ENCODE assay signal across 10 cellular contexts in genomic region chr20:63309261-63310071, GRCh38. TPM values are rescaled to one million over a fixed set of nuclear protein-coding genes. Genes with fewer than 3 reads are reported as not detected.
DNase-seq lines count a peak whose midpoint lies in the region; ATAC-seq, FAIRE-seq and TF ChIP-seq lines count a peak whose summit lies in the region.
"Had no signal": no experiment of that assay in that cellular context is flagged by ENCODE, and none has a peak within 500 bp of the region (broad histone marks: within the 10 kb centered on the region; RNA-seq: fewer than 3 reads in every experiment).

No MANE protein-coding gene starts in this region.

- WGBS in H1 (ENCODE audit: extremely low coverage in 1 of 2, insufficient coverage in 1 of 2, insufficient read length in 1 of 2, insufficient replicate concordance in 2 of 2, low coverage in 1 of 2, low lambda C conversion rate in 2 of 2, missing lambda C conversion rate in 1 of 2), 2 experiments: 71% methylated on average over 35 of the region's 35 CpGs; no CpG with 5 or more reads in 1 of the 2 experiments

- H3K27ac Mint-ChIP-seq in CD8-positive, alpha-beta T cell: no peak overlapping the region

- POLR2A ChIA-PET in CD8-positive, alpha-beta T cell (lab: Charles Lee): no interaction called here
- POLR2A ChIA-PET in H1 (lab: Charles Lee; ENCODE audit: partially characterized antibody): interaction anchor here (1.0 to 1.9 kb wide), 6 partner anchors 15 to 211 kb away, joined by 3 to 10 read pairs (median 3); partner anchors contain the start of genes COL20A1 and PPDPF

- H3K23ac ChIP-seq in H1 (ENCODE audit: insufficient read length): no peak overlapping the region

- H3K23me2 ChIP-seq in H1 (ENCODE audit: low read depth, low read length): no peaks in the 10 kb centered on the region

- CTCF ChIA-PET in CD8-positive, alpha-beta T cell (lab: Charles Lee): interaction anchor here (0.6 to 3.2 kb wide), 8 partner anchors 12 to 1034 kb away, joined by 3 to 14 read pairs (median 3); no protein-coding TSS in a partner anchor
- CTCF ChIA-PET in H1 (lab: Charles Lee; ENCODE audit: partially characterized antibody): interaction anchor here (0.6 to 6.5 kb wide), 58 partner anchors 10 to 738 kb away, joined by 3 to 230 read pairs (median 5); partner anchors contain the start of genes ARFGAP1, CHRNA4 and COL20A1

- no peak for FAIRE-seq in H1 (lab: Jason Lieb, UNC)

- H2AFZ ChIP-seq in H1 (ENCODE audit: low read length): no peak overlapping the region

- peaks cover 3% of the 10 kb centered on the region for H3K27me3 Mint-ChIP-seq in CD8-positive, alpha-beta T cell (ENCODE audit: low read depth)

- H3K9me3 Mint-ChIP-seq in CD8-positive, alpha-beta T cell: no peaks in the 10 kb centered on the region

- H2BK20ac ChIP-seq in H1 (ENCODE audit: low read length): no peak overlapping the region

- no peak for TF ChIP-seq POLR2A in H1 (IDR thresholded peaks at IDR 0.05; ENCODE audit: control extremely low read depth in 1 of 2, low read depth in 2 of 2, low read length in 2 of 2)

- H4K20me1 ChIP-seq in H1 (replicated peaks in 1 of 2; ENCODE audit: control insufficient read depth in 1 of 2, insufficient read depth in 2 of 2, low read length in 2 of 2): no peaks in the 10 kb centered on the region

- no peaks in the 10 kb centered on the region for H3K79me2 ChIP-seq in H1 (ENCODE audit: control insufficient read depth in 1 of 2, insufficient read depth in 2 of 2, low read length in 2 of 2)

- peak; percentile 81 to 85 for TF ChIP-seq RAD21 in H1 (IDR thresholded peaks at IDR 0.05 in 1 of 2, conservative IDR thresholded peaks at IDR 0.05 in 1 of 2; ENCODE audit: low read depth in 2 of 2, low read length in 2 of 2)

- no peak overlapping the region for H2BK120ac ChIP-seq in H1 (replicated peaks; ENCODE audit: low read depth, low read length)

- no peaks in the 10 kb centered on the region for H3K4me1 ChIP-seq in CD8-positive, alpha-beta T cell (ENCODE audit: insufficient read depth, low read length)
- peaks cover 17% of the 10 kb centered on the region for H3K4me1 ChIP-seq in SJCRH30
- H3K4me1 ChIP-seq in H1 (replicated peaks in 1 of 4; ENCODE audit: control insufficient read depth in 3 of 4, insufficient read depth in 4 of 4, low read length in 3 of 4): no peaks in the 10 kb centered on the region; a peak in 2 of 7 replicates

- H3K4me2 ChIP-seq in H1 (ENCODE audit: insufficient read depth in 1 of 2, low read depth in 2 of 2, low read length in 2 of 2): no peak overlapping the region

- no peak overlapping the region for H3K4me3 ChIP-seq in CD8-positive, alpha-beta T cell (ENCODE audit: low read depth, low read length)
- H3K4me3 ChIP-seq in H7 (ENCODE audit: insufficient read depth, low read depth, low read length) (no peak overlapping the region), SJCRH30 (no peak overlapping the region), H1 (ENCODE audit: extremely low read depth in 1 of 4, insufficient read depth in 2 of 4, low read depth in 3 of 4, low read length in 4 of 4) (no peak overlapping the region)

- H4K91ac ChIP-seq in H1 (replicated peaks; ENCODE audit: insufficient read length, low read length): no peak overlapping the region

- H3K27me3 ChIP-seq in CD8-positive, alpha-beta T cell (ENCODE audit: insufficient read depth, low read length): no peaks in the 10 kb centered on the region
- no peaks in the 10 kb centered on the region for H3K27me3 ChIP-seq in H7 (ENCODE audit: control insufficient read depth, insufficient read depth, low read length)
- peaks cover 41% of the 10 kb centered on the region for H3K27me3 ChIP-seq in SJCRH30
- H3K27me3 ChIP-seq in H1 (replicated peaks in 1 of 4; ENCODE audit: control insufficient read depth in 3 of 4, extremely low read depth in 1 of 4, insufficient read depth in 3 of 4, low read length in 3 of 4): no peaks in the 10 kb centered on the region

- H4K5ac ChIP-seq in H1 (ENCODE audit: insufficient read length, low read depth, low read length): no peak overlapping the region

- no peak overlapping the region for H3K56ac ChIP-seq in H1 (replicated peaks; ENCODE audit: insufficient read length, low read depth, low read length)

- peak; percentile 75 for TF ChIP-seq CTCF in CD8-positive, alpha-beta T cell (IDR thresholded peaks at IDR 0.05)
- TF ChIP-seq CTCF in H1 (IDR thresholded peaks at IDR 0.05; ENCODE audit: control extremely low read depth in 1 of 3, insufficient read depth in 1 of 3, low read depth in 1 of 3, low read length in 3 of 3): peak; percentile 82 to 93 (median 93)

- intact Hi-C loops in CD8-positive, alpha-beta T cell (cut with DNase I, micrococcal nuclease): loop anchor here in 1 of 2 experiments (2.0 kb wide), 1 partner anchor 71 kb away; no protein-coding TSS in a partner anchor

- no peak overlapping the region; the same call in 1 of the 2 replicates for H3K18ac ChIP-seq in H1 (ENCODE audit: extremely low read depth, low read length)

- no peak overlapping the region for H2BK5ac ChIP-seq in H1 (ENCODE audit: low read depth, low read length)

- H3K4me1 Mint-ChIP-seq in CD8-positive, alpha-beta T cell (ENCODE audit: low read depth): no peaks in the 10 kb centered on the region

- no peaks in the 10 kb centered on the region for H3K79me1 ChIP-seq in H1 (ENCODE audit: low read depth, low read length)

- H3K27ac ChIP-seq in CD8-positive, alpha-beta T cell (ENCODE audit: low read depth, low read length): no peak overlapping the region
- H3K27ac ChIP-seq in SJCRH30: no peak overlapping the region
- H3K27ac ChIP-seq in H1 (ENCODE audit: low read depth, low read length): no peak overlapping the region

- H3K9me3 ChIP-seq in CD8-positive, alpha-beta T cell (ENCODE audit: low read length): no peaks in the 10 kb centered on the region
- H3K9me3 ChIP-seq in SJCRH30 (replicated peaks) (no peaks in the 10 kb centered on the region), H1 (ENCODE audit: insufficient read depth in 2 of 2, low read depth in 1 of 2, low read length in 1 of 2) (no peaks in the 10 kb centered on the region)

- TF ChIP-seq EP300 in H1 (IDR thresholded peaks at IDR 0.05; ENCODE audit: borderline replicate concordance in 1 of 2, low read depth in 2 of 2, low read length in 2 of 2): no peak

- 0 out of 2 replicates have a peak overlapping the region, but pooled peaks have one; percentile 3 for H2BK12ac ChIP-seq in H1 (ENCODE audit: low read depth, low read length)

- no peak overlapping the region for H3K14ac ChIP-seq in H1 (ENCODE audit: insufficient read length)

- no peak overlapping the region for H2AK5ac ChIP-seq in H1 (ENCODE audit: low read depth, low read length)

- peak in 2 of 7 experiments; percentile 35 to 37 for DNase-seq in CD8-positive, alpha-beta T cell
- DNase-seq in H7 (peak; percentile 97), SJCRH30 (peak; percentile 84 to 89), H1 (ENCODE audit: low read depth in 1 of 2, low spot score in 2 of 2) (peak in 1 of 2 experiments; percentile 83), myocyte (ENCODE audit: low read depth) (peak; percentile 47), KG1 (lab: John Stamatoyannopoulos, UW) (no peak)

- H3K9ac ChIP-seq in H1 (replicated peaks in 1 of 4; ENCODE audit: extremely low read depth in 1 of 4, low read depth in 3 of 4, low read length in 3 of 4): no peak overlapping the region

- H3K4me3 Mint-ChIP-seq in CD8-positive, alpha-beta T cell: no peak overlapping the region

- H4K8ac ChIP-seq in H1 (ENCODE audit: extremely low read depth, insufficient read depth, low read length): peak overlapping the region; percentile 68; the same call in 1 of the 2 replicates

- H2BK15ac ChIP-seq in H1 (ENCODE audit: low read length): no peak overlapping the region

- H3K4ac ChIP-seq in H1 (replicated peaks; ENCODE audit: insufficient read length, low read depth, low read length): peak overlapping the region; percentile 78

- no peaks in the 10 kb centered on the region for H3K36me3 Mint-ChIP-seq in CD8-positive, alpha-beta T cell

- H3K36me3 ChIP-seq in CD8-positive, alpha-beta T cell (ENCODE audit: insufficient read depth, low read length): no peaks in the 10 kb centered on the region
- H3K36me3 ChIP-seq in H7 (replicated peaks; ENCODE audit: control insufficient read depth, insufficient read depth, low read length) (no peaks in the 10 kb centered on the region), SJCRH30 (no peaks in the 10 kb centered on the region), H1 (ENCODE audit: control insufficient read depth in 2 of 4, insufficient read depth in 4 of 4, low read length in 3 of 4) (no peaks in the 10 kb centered on the region; a peak in 1 of 8 replicates)

- peak; percentile 36 for ATAC-seq in CD8-positive, alpha-beta T cell
- ATAC-seq in GM18858 (IDR thresholded peaks at IDR 0.05; ENCODE audit: unreplicated experiment) (no peak), GM18873 (IDR thresholded peaks at IDR 0.05; ENCODE audit: low FRiP score, unreplicated experiment) (no peak)

RNA-seq across cellular contexts. Expression of gene COL20A1, which starts 16.5 kb away (rescaled TPM):
- total RNA-seq in CD8-positive, alpha-beta T cell: under 1 TPM; 0.11 to 0.22 TPM
- 0.17 and 0.70 TPM in 2 replicates for total RNA-seq in H7 (2014; rRNA removed; shearing (Covaris generic))
- total RNA-seq in SJCRH30 (2014; rRNA removed; shearing (Covaris generic)): 0.18 TPM in 1 of 2 replicates, not detected in the other
- 0.17 and 0.19 TPM in 2 replicates for total RNA-seq in H1 (2021; fragmentation: NEBNext Ultra II Directional; extraction: Animal tissue kit (Norgen Biotek cat#: 25700))
- 0.21 and 0.61 TPM in 2 replicates for polyA plus RNA-seq in H1 (2011; rRNA removed)
- polyA plus RNA-seq in H1 (2011; cell fraction: cytosol; rRNA removed): 0.41 TPM
- 5.9 TPM for polyA plus RNA-seq in H1 (2011; cell fraction: nucleus; rRNA removed)
- polyA plus RNA-seq in H1 (2012, experiment 1 of 2): 0.08 to 1.0 TPM (median 0.66 TPM) in 4 replicates
- polyA plus RNA-seq in H1 (2012, experiment 2 of 2): 0.07 TPM
- polyA plus RNA-seq in H1 (2013, experiment 1 of 2): 0.06 TPM
- polyA plus RNA-seq in H1 (2013, experiment 2 of 2): 0.06 TPM
- polyA minus RNA-seq in H1 (2011; rRNA and poly(A)+ RNA removed): 0.07 and 0.09 TPM in 2 replicates
- 0.37 TPM for polyA minus RNA-seq in H1 (2011; cell fraction: cytosol; rRNA and poly(A)+ RNA removed)
- polyA minus RNA-seq in H1 (2011; cell fraction: nucleus; rRNA and poly(A)+ RNA removed): 1.9 TPM
- total RNA-seq in myocyte: 0.05 and 0.21 TPM in 2 replicates
- polyA plus RNA-seq in myocyte (2012): 0.06 TPM
- total RNA-seq: glomerular endothelial cell, M059J had no signal

RNA-seq across cellular contexts. Expression of gene ARFGAP1, which starts 36.9 kb away (rescaled TPM):
- total RNA-seq in CD8-positive, alpha-beta T cell: 100 to 1,000 TPM; 121 to 123 TPM
- 88.0 and 114 TPM in 2 replicates for total RNA-seq in H7 (2014; rRNA removed; shearing (Covaris generic))
- 72.5 and 96.8 TPM in 2 replicates for total RNA-seq in SJCRH30 (2014; rRNA removed; shearing (Covaris generic))
- 93.0 and 100 TPM in 2 replicates for total RNA-seq in H1 (2021; fragmentation: NEBNext Ultra II Directional; extraction: Animal tissue kit (Norgen Biotek cat#: 25700))
- 93.7 and 136 TPM in 2 replicates for polyA plus RNA-seq in H1 (2011; rRNA removed)
- polyA plus RNA-seq in H1 (2011; cell fraction: cytosol; rRNA removed): 110 TPM
- 723 TPM for polyA plus RNA-seq in H1 (2011; cell fraction: nucleus; rRNA removed)
- polyA plus RNA-seq in H1 (2012, experiment 1 of 2): 84.2 to 119 TPM (median 111 TPM) in 4 replicates
- polyA plus RNA-seq in H1 (2012, experiment 2 of 2): 65.8 TPM
- 59.7 TPM for polyA plus RNA-seq in H1 (2013, experiment 1 of 2)
- 49.0 TPM for polyA plus RNA-seq in H1 (2013, experiment 2 of 2)
- polyA minus RNA-seq in H1 (2011; rRNA and poly(A)+ RNA removed): 37.5 and 49.1 TPM in 2 replicates
- polyA minus RNA-seq in H1 (2011; cell fraction: cytosol; rRNA and poly(A)+ RNA removed): 44.3 TPM
- polyA minus RNA-seq in H1 (2011; cell fraction: nucleus; rRNA and poly(A)+ RNA removed): 123 TPM
- 83.8 and 96.3 TPM in 2 replicates for total RNA-seq in myocyte
- polyA plus RNA-seq in myocyte (2012): 134 TPM

RNA-seq across cellular contexts. Expression of gene CHRNA4, which starts 51.7 kb away (rescaled TPM):
- total RNA-seq in CD8-positive, alpha-beta T cell: not detected
- 2.0 TPM in 2 replicates for total RNA-seq in H7 (2014; rRNA removed; shearing (Covaris generic))
- 0.06 TPM in 1 of 2 replicates, not detected in the other for total RNA-seq in SJCRH30 (2014; rRNA removed; shearing (Covaris generic))
- 2.7 and 5.7 TPM in 2 replicates for total RNA-seq in H1 (2021; fragmentation: NEBNext Ultra II Directional; extraction: Animal tissue kit (Norgen Biotek cat#: 25700))
- 4.3 and 5.0 TPM in 2 replicates for polyA plus RNA-seq in H1 (2011; rRNA removed)
- polyA plus RNA-seq in H1 (2011; cell fraction: cytosol; rRNA removed): 1.8 TPM
- 4.9 TPM for polyA plus RNA-seq in H1 (2011; cell fraction: nucleus; rRNA removed)
- 2.0 to 4.0 TPM (median 2.5 TPM) in 4 replicates for polyA plus RNA-seq in H1 (2012, experiment 1 of 2)
- 1.6 TPM for polyA plus RNA-seq in H1 (2012, experiment 2 of 2)
- polyA plus RNA-seq in H1 (2013, experiment 1 of 2): 4.1 TPM
- polyA plus RNA-seq in H1 (2013, experiment 2 of 2): 3.8 TPM
- polyA minus RNA-seq in H1 (2011; rRNA and poly(A)+ RNA removed): 5.6 and 11.1 TPM in 2 replicates
- 8.4 TPM for polyA minus RNA-seq in H1 (2011; cell fraction: cytosol; rRNA and poly(A)+ RNA removed)
- polyA minus RNA-seq in H1 (2011; cell fraction: nucleus; rRNA and poly(A)+ RNA removed): 4.4 TPM
- not detected in 2 replicates for total RNA-seq in myocyte
- polyA plus RNA-seq in myocyte (2012): not detected
- total RNA-seq: glomerular endothelial cell, M059J had no signal

RNA-seq across cellular contexts. Expression of gene NKAIN4, which starts 55.2 kb away (rescaled TPM):
- not detected for total RNA-seq in CD8-positive, alpha-beta T cell
- total RNA-seq in H7 (2014; rRNA removed; shearing (Covaris generic)): 3.0 and 4.8 TPM in 2 replicates
- total RNA-seq in SJCRH30 (2014; rRNA removed; shearing (Covaris generic)): 15.5 and 16.4 TPM in 2 replicates
- total RNA-seq in H1 (2021; fragmentation: NEBNext Ultra II Directional; extraction: Animal tissue kit (Norgen Biotek cat#: 25700)): 6.6 and 6.9 TPM in 2 replicates
- polyA plus RNA-seq in H1 (2011; rRNA removed): 17.0 and 21.9 TPM in 2 replicates
- polyA plus RNA-seq in H1 (2011; cell fraction: cytosol; rRNA removed): 13.2 TPM
- polyA plus RNA-seq in H1 (2011; cell fraction: nucleus; rRNA removed): 27.5 TPM
- 4.5 to 10.2 TPM (median 8.1 TPM) in 4 replicates for polyA plus RNA-seq in H1 (2012, experiment 1 of 2)
- 6.7 TPM for polyA plus RNA-seq in H1 (2012, experiment 2 of 2)
- 8.1 TPM for polyA plus RNA-seq in H1 (2013, experiment 1 of 2)
- polyA plus RNA-seq in H1 (2013, experiment 2 of 2): 5.9 TPM
- polyA minus RNA-seq in H1 (2011; rRNA and poly(A)+ RNA removed): 5.3 and 5.5 TPM in 2 replicates
- polyA minus RNA-seq in H1 (2011; cell fraction: cytosol; rRNA and poly(A)+ RNA removed): 4.3 TPM
- polyA minus RNA-seq in H1 (2011; cell fraction: nucleus; rRNA and poly(A)+ RNA removed): 7.0 TPM
- total RNA-seq in myocyte: not detected in 2 replicates
- polyA plus RNA-seq in myocyte (2012): 0.16 TPM
- total RNA-seq: M059J had no signal
